Comparison of ENCODE assay signal across 8 cellular contexts in genomic region chr7:105808703-105809590, GRCh38.
A peak's percentile ranks its signal among the peaks of the same experiment; 100 is the strongest.
DNase-seq lines count a peak whose midpoint lies in the region; ATAC-seq and TF ChIP-seq lines count a peak whose summit lies in the region.

No MANE protein-coding gene starts in this region.

- 0 out of 2 replicates have a peak overlapping the region, but pooled peaks have one; percentile 0 for H3K9ac ChIP-seq in KMS-11

- no peaks in the 10 kb centered on the region for H3K27me3 Mint-ChIP-seq in mesothelial cell of epicardium (ENCODE audit: low read depth)

- H3K4me3 ChIP-seq in KMS-11 (IDR thresholded peaks at IDR 0.05; ENCODE audit: insufficient read depth, low read depth, low read length) (no peak overlapping the region), fibroblast of mammary gland (ENCODE audit: control insufficient read depth, low read depth, low read length) (no peak overlapping the region)

- peaks cover 4% of the 10 kb centered on the region for H3K36me3 Mint-ChIP-seq in mesothelial cell of epicardium

- no peaks in the 10 kb centered on the region for H3K27me3 ChIP-seq in KMS-11 (ENCODE audit: insufficient read depth, low read depth)

- TF ChIP-seq CTCF in KMS-11 (conservative IDR thresholded peaks at IDR 0.05; ENCODE audit: low read depth, low read length) (no peak), fibroblast of mammary gland (conservative IDR thresholded peaks at IDR 0.05; ENCODE audit: control insufficient read depth, insufficient read depth, low read depth, low read length) (no peak), mesothelial cell of epicardium (IDR thresholded peaks at IDR 0.05; ENCODE audit: unreplicated experiment) (no peak)

- no peak overlapping the region for H3K4me3 Mint-ChIP-seq in mesothelial cell of epicardium

- H3K79me2 ChIP-seq in KMS-11 (ENCODE audit: insufficient read depth, low read depth): no peaks in the 10 kb centered on the region

- no peaks in the 10 kb centered on the region for H4K20me1 ChIP-seq in KMS-11 (ENCODE audit: insufficient read depth)

- H3K27ac ChIP-seq in KMS-11: peak overlapping the region; percentile 53

- H3K4me1 ChIP-seq in KMS-11 (ENCODE audit: low read depth, poor library complexity, severe bottlenecking): peaks cover 21% of the 10 kb centered on the region

- peak; percentile 95 for ATAC-seq in GM21576 (IDR thresholded peaks at IDR 0.05; ENCODE audit: unreplicated experiment)

- peak overlapping the region; percentile 53 for H2AFZ ChIP-seq in KMS-11 (ENCODE audit: low read depth)

- DNase-seq in EH (ENCODE audit: low read depth): peak; percentile 69
- peak; percentile 69 to 77 for DNase-seq in activated CD4-positive, alpha-beta T cell treated with anti-CD3 and anti-CD28 coated beads, Interleukin-2, amount 50 U/mL, for 4 hours
- DNase-seq in fibroblast of mammary gland (ENCODE audit: low read depth): peak; percentile 85
- DNase-seq in stimulated activated CD8-positive, alpha-beta memory T cell treated with anti-CD3 and anti-CD28 coated beads, Interleukin-15, amount 100 ng/mL, for 48 hours (ENCODE audit: low read depth in 2 of 2): peak; percentile 83 to 85
- DNase-seq in NCI-H1694 treated with DMSO at 0.1 percent for 48 hours (lab: John Stamatoyannopoulos, UW): no peak
- DNase-seq in mesothelial cell of epicardium (ENCODE audit: low spot score in 2 of 2, unreplicated experiment in 2 of 2): no peak

- H3K27ac Mint-ChIP-seq in mesothelial cell of epicardium: no peak overlapping the region

- H3K36me3 ChIP-seq in KMS-11 (ENCODE audit: insufficient read depth): no peaks in the 10 kb centered on the region

- peaks cover 3% of the 10 kb centered on the region for H3K9me3 Mint-ChIP-seq in mesothelial cell of epicardium

- peak overlapping the region; percentile 41; the same call in 1 of the 2 replicates for H3K4me2 ChIP-seq in KMS-11

- H3K4me1 Mint-ChIP-seq in mesothelial cell of epicardium: peaks cover 11% of the 10 kb centered on the region

Comparison
In these comparisons a context has a peak if more than half of its experiments do, and no peak if none do; other contexts are left out.
1. DNase-seq: peak in EH (single experiment), activated CD4-positive, alpha-beta T cell treated with anti-CD3 and anti-CD28 coated beads, Interleukin-2, amount 50 U/mL, for 4 hours (2 of 2), fibroblast of mammary gland (single experiment) and stimulated activated CD8-positive, alpha-beta memory T cell treated with anti-CD3 and anti-CD28 coated beads, Interleukin-15, amount 100 ng/mL, for 48 hours (2 of 2); none in NCI-H1694 treated with DMSO at 0.1 percent for 48 hours (single experiment) and mesothelial cell of epicardium (0 of 2).